Comparison of ENCODE assay signal across 26 cellular contexts in the genomic region with DNA sequence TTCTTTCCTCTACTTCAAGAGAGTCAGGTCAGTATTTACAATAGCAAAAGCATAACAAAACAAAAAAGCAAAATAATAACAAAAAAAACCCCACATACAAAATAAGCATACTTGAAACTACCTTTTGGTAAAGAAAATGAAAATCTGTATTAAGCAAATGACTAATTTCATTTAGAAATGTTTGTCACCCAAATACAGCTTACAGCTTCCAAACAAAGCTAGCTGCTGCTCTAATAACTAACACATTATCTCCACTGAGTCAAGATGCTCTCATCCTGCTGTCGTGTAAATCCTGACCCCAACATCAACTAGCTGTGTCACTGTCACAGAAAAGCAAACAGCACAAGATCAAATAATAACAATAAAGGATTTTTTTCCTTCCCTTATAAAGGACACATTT.
"Had no signal": no experiment of that assay in that cellular context is flagged by ENCODE, and none has a peak within 500 bp of the region (broad histone marks: within the 10 kb centered on the region; RNA-seq: fewer than 3 reads in every experiment).

No MANE protein-coding gene starts in this region.

- H3K4me3 ChIP-seq: breast epithelium, gastroesophageal sphincter, lower lobe of right lung, right lobe of liver, uterus had no signal

- H3K9me3 Mint-ChIP-seq: activated naive CD4-positive, alpha-beta T cell treated with anti-CD3 and anti-CD28 coated beads, Interleukin-2, amount 10 ng/mL, durations not matched to agents 7 days and 5 days; central memory CD8-positive, alpha-beta T cell; naive B cell; nephron progenitor cell; T-helper 2 cell treated with Interferon-gamma antibody and Interleukin-4, amounts not matched to agents 5 μg/mL and 100 μg/mL, for 36 hours; type B pancreatic cell had no signal

- H3K9me3 ChIP-seq: breast epithelium, gastroesophageal sphincter, lower lobe of right lung, neutrophil, right lobe of liver, uterus had no signal

- ATAC-seq: gastroesophageal sphincter, left lobe of liver, lower lobe of right lung had no signal

- H3K4me1 ChIP-seq: uterus had no signal

- H3K4me3 Mint-ChIP-seq: activated naive CD4-positive, alpha-beta T cell treated with anti-CD3 and anti-CD28 coated beads, Interleukin-2, amount 10 ng/mL, durations not matched to agents 7 days and 5 days; central memory CD8-positive, alpha-beta T cell; naive B cell; nephron progenitor cell; T-helper 2 cell treated with Interferon-gamma antibody and Interleukin-4, amounts not matched to agents 5 μg/mL and 100 μg/mL, for 36 hours; type B pancreatic cell had no signal

- H3K27me3 Mint-ChIP-seq: type B pancreatic cell had no signal

- H3K27ac Mint-ChIP-seq: activated naive CD4-positive, alpha-beta T cell treated with anti-CD3 and anti-CD28 coated beads, Interleukin-2, amount 10 ng/mL, durations not matched to agents 7 days and 5 days; naive B cell; nephron progenitor cell; T-helper 2 cell treated with Interferon-gamma antibody and Interleukin-4, amounts not matched to agents 5 μg/mL and 100 μg/mL, for 36 hours; type B pancreatic cell had no signal

- DNase-seq: activated CD4-positive, alpha-beta T cell treated with anti-CD3 and anti-CD28 coated beads for 4 hours; activated CD4-positive, alpha-beta T cell treated with anti-CD3 and anti-CD28 coated beads, Interleukin-2, amount 50 U/mL, for 4 hours; activated gamma-delta T cell; activated naive CD4-positive, alpha-beta T cell treated with anti-CD3 and anti-CD28 coated beads, Interleukin-2, amount 10 ng/mL, durations not matched to agents 7 days and 5 days; activated T-cell treated with anti-CD3 and anti-CD28 coated beads, Interleukin-2, amount 50 U/mL, for 1 hour; amniotic stem cell; effector memory CD4-positive, alpha-beta T cell; erythroblast; hippocampal formation; kidney; lower lobe of right lung; mesendoderm; naive B cell; nephron progenitor cell; right lobe of liver; stimulated activated CD4-positive, alpha-beta T cell treated with anti-CD3 and anti-CD28 coated beads, Interleukin-2, amount 100 ng/mL, for 48 hours; stimulated activated naive CD4-positive, alpha-beta T cell treated with Interleukin-2 at 50 U/mL for 16 hours; T-helper 1 cell; uterus had no signal

- H3K36me3 ChIP-seq: breast epithelium, gastroesophageal sphincter, lower lobe of right lung, neutrophil, right lobe of liver, uterus had no signal

- H3K27me3 ChIP-seq: breast epithelium, neutrophil, right lobe of liver, uterus had no signal

- H3K27ac ChIP-seq: breast epithelium, gastroesophageal sphincter, lower lobe of right lung, neutrophil, right lobe of liver, uterus had no signal

- H3K36me3 Mint-ChIP-seq: activated naive CD4-positive, alpha-beta T cell treated with anti-CD3 and anti-CD28 coated beads, Interleukin-2, amount 10 ng/mL, durations not matched to agents 7 days and 5 days; naive B cell; type B pancreatic cell had no signal
